ENCODE assay signal across 8 cellular contexts in genomic region chr19:41646589-41647204, GRCh38. TPM values are rescaled to one million over a fixed set of nuclear protein-coding genes. Genes with fewer than 3 reads are reported as not detected.
DNase-seq lines count a peak whose midpoint lies in the region; ATAC-seq and TF ChIP-seq lines count a peak whose summit lies in the region.

No MANE protein-coding gene starts in this region.

- H3K27me3 ChIP-seq in PC-9 (ENCODE audit: insufficient read depth, low read depth) (no peaks in the 10 kb centered on the region; the same call in 1 of the 2 replicates), brain microvascular endothelial cell (replicated peaks) (no peaks in the 10 kb centered on the region), gastroesophageal sphincter (peaks cover 44% of the 10 kb centered on the region)

- DNase-seq in GM10248 (ENCODE audit: extremely low spot score) (no peak), PC-9 (no peak), brain microvascular endothelial cell (no peak), NCI-H1436 (lab: John Stamatoyannopoulos, UW) (no peak)
- peak; percentile 74 for DNase-seq in stimulated activated CD4-positive, alpha-beta T cell treated with anti-CD3 and anti-CD28 coated beads, Interleukin-15, amount 100 ng/mL, for 24 hours
- no peak for DNase-seq in NK-92 treated with Interleukin-12 subunit alpha and Interleukin-12 subunit beta, amount 100 ng/mL, for 24 hours (lab: John Stamatoyannopoulos, UW)

- ATAC-seq in GM21576 (IDR thresholded peaks at IDR 0.05; ENCODE audit: unreplicated experiment) = no peak
- ATAC-seq in gastroesophageal sphincter = no peak

- H3K4me2 ChIP-seq in PC-9 = no peak overlapping the region

- CTCF ChIA-PET in GM10248 (lab: Yijun Ruan, JAX) (interaction anchor here (0.7 to 2.7 kb wide), 10 partner anchors 9 to 107 kb away, joined by 3 to 11 read pairs (median 4); no protein-coding TSS in a partner anchor), PC-9 (lab: Charles Lee) (interaction anchor here (0.7 kb wide), 1 partner anchor 1004 kb away, joined by 6 read pairs; no protein-coding TSS in a partner anchor)

- in situ Hi-C loops in brain microvascular endothelial cell (cut with HindIII; ENCODE audit: low pct_ligation_motif_present, low sequenced_read_pairs) = no loop called here

- no peaks in the 10 kb centered on the region for H4K20me1 ChIP-seq in PC-9 (ENCODE audit: insufficient read depth)

- H2AFZ ChIP-seq in PC-9 = no peak overlapping the region

- H3K79me2 ChIP-seq in PC-9 (ENCODE audit: low read depth) = no peaks in the 10 kb centered on the region

- BruUV-seq in PC-9 (replicated peaks; lab: Mats Ljungman, UMichigan) = no TSS peak

- intact Hi-C loops in PC-9 (cut with micrococcal nuclease; ENCODE audit: unreplicated experiment) = loop anchor here (10.0 kb wide), 1 partner anchor 308 kb away; the partner anchor contains the start of gene RABAC1

- H3K9me2 ChIP-seq in PC-9 (ENCODE audit: insufficient read depth) = no peaks in the 10 kb centered on the region

- WGBS in gastroesophageal sphincter (ENCODE audit: low coverage in 1 of 2), 2 donors = 39 to 40% methylated on average over 10 to 14 of the region's 14 CpGs

- H3K4me3 ChIP-seq in PC-9 = no peak overlapping the region
- H3K4me3 ChIP-seq in brain microvascular endothelial cell (ENCODE audit: low read depth, low read length) = no peak overlapping the region
- H3K4me3 ChIP-seq in gastroesophageal sphincter = no peak overlapping the region

- H3K9me3 ChIP-seq in PC-9 (ENCODE audit: insufficient read depth, low read depth) (no peaks in the 10 kb centered on the region), gastroesophageal sphincter (no peaks in the 10 kb centered on the region)

- no peak for TF ChIP-seq EP300 in gastroesophageal sphincter (IDR thresholded peaks at IDR 0.05)

- peak; percentile 29 for TF ChIP-seq CTCF in GM10248 (IDR thresholded peaks at IDR 0.05; ENCODE audit: control extremely low read depth, extremely low read depth, low read depth, missing control alignments)
- peak; percentile 47 for TF ChIP-seq CTCF in PC-9 (conservative IDR thresholded peaks at IDR 0.05)
- peak; percentile 48 for TF ChIP-seq CTCF in brain microvascular endothelial cell (IDR thresholded peaks at IDR 0.05; ENCODE audit: low read depth, low read length, missing control alignments)
- TF ChIP-seq CTCF in gastroesophageal sphincter (IDR thresholded peaks at IDR 0.05) = peak in 1 of 4 experiments; percentile 14

- no peaks in the 10 kb centered on the region for H3K36me3 ChIP-seq in PC-9 (ENCODE audit: low read depth)
- no peaks in the 10 kb centered on the region for H3K36me3 ChIP-seq in brain microvascular endothelial cell (replicated peaks)
- no peaks in the 10 kb centered on the region for H3K36me3 ChIP-seq in gastroesophageal sphincter

- H3K27ac ChIP-seq in PC-9 (no peak overlapping the region), brain microvascular endothelial cell (no peak overlapping the region), gastroesophageal sphincter (no peak overlapping the region)

- no peak for TF ChIP-seq POLR2A in gastroesophageal sphincter (IDR thresholded peaks at IDR 0.05)

- H3F3A ChIP-seq in PC-9 (ENCODE audit: insufficient read depth, low read depth) = no peaks in the 10 kb centered on the region

- POLR2A ChIA-PET in GM10248 (lab: Yijun Ruan, JAX) = no interaction called here
- POLR2A ChIA-PET in PC-9 (lab: Charles Lee; ENCODE audit: unreplicated experiment) = interaction anchor here (0.7 kb wide), 1 partner anchor 346 kb away, joined by 4 read pairs; no protein-coding TSS in a partner anchor

- peaks cover 14% of the 10 kb centered on the region for H3K4me1 ChIP-seq in PC-9 (replicated peaks; ENCODE audit: insufficient read depth)
- H3K4me1 ChIP-seq in gastroesophageal sphincter = no peaks in the 10 kb centered on the region

RNA-seq across cellular contexts. Expression of gene CEACAM4, which starts 19.8 kb away (rescaled TPM):
- total RNA-seq in PC-9 (2021) (not detected in 2 replicates), gastroesophageal sphincter (1 to 10 TPM in 1 of 4 donors, under 1 TPM in 2, not detected in 1; 0.52 to 2.6 (median 0.93) TPM)

RNA-seq across cellular contexts. Expression of gene CEACAM7, which starts 41.4 kb away (rescaled TPM):
- total RNA-seq in PC-9 (2021) (not detected in 2 replicates), gastroesophageal sphincter (1 to 10 TPM in 1 of 4 donors, under 1 TPM in 1, not detected in 2; 0.96 to 5.6 TPM)
